ENCODE assay signal across 2 cellular contexts in the genomic region with DNA sequence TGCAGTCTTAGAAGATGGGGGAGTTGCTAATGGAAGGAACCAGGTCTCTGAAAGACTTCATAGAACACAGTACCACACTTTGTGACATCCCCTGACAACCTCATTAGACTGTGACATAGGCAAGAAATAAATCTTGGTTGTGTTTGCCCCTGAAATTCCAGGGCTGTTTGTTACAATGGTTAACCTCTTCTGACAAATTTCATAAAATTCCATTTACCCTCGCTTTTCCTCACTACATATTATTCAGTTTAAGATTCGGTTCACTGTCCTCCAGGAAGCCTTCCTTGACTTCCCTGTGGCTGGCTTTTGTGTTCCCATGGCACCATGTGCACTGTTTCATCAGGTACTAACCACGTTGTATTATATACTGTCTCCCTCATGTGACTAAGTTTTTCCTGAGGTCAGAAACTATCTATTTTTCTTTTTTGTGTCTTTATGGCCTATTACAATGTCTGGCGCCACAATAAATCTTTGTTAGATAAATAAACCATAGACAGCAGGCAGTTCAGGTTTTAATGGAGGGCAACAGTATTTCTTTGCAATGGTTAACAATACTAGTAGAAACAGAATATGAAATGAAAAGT.
TF ChIP-seq lines count a peak whose summit lies in the region.

No MANE protein-coding gene starts in this region.

TF ChIP-seq in HEK293T, 16 proteins besides CTCF, POLR2A, EP300 and RAD21 (continued from another document):
- peak; percentile 26; the same call in 1 of the 2 replicates for TF ChIP-seq L3MBTL2 (conservative IDR thresholded peaks at IDR 0.05)
- TF ChIP-seq, protein P1, sequence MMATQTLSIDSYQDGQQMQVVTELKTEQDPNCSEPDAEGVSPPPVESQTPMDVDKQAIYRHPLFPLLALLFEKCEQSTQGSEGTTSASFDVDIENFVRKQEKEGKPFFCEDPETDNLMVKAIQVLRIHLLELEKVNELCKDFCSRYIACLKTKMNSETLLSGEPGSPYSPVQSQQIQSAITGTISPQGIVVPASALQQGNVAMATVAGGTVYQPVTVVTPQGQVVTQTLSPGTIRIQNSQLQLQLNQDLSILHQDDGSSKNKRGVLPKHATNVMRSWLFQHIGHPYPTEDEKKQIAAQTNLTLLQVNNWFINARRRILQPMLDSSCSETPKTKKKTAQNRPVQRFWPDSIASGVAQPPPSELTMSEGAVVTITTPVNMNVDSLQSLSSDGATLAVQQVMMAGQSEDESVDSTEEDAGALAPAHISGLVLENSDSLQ (IDR thresholded peaks at IDR 0.05), result peak; percentile 83

TF ChIP-seq in GM12878, 131 proteins besides CTCF, POLR2A, EP300 and RAD21 (continued from another document):
- TF ChIP-seq, protein P2, sequence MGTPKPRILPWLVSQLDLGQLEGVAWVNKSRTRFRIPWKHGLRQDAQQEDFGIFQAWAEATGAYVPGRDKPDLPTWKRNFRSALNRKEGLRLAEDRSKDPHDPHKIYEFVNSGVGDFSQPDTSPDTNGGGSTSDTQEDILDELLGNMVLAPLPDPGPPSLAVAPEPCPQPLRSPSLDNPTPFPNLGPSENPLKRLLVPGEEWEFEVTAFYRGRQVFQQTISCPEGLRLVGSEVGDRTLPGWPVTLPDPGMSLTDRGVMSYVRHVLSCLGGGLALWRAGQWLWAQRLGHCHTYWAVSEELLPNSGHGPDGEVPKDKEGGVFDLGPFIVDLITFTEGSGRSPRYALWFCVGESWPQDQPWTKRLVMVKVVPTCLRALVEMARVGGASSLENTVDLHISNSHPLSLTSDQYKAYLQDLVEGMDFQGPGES (IDR thresholded peaks at IDR 0.05), result no peak
- TF ChIP-seq MEF2B (IDR thresholded peaks at IDR 0.05; ENCODE audit: partially characterized antibody, poor library complexity, severe bottlenecking) (no peak), BMI1 (IDR thresholded peaks at IDR 0.05; ENCODE audit: borderline replicate concordance) (no peak), ZBED1 (IDR thresholded peaks at IDR 0.05; ENCODE audit: borderline replicate concordance) (no peak), FOXK2 (IDR thresholded peaks at IDR 0.05) (no peak)
- TF ChIP-seq, protein P3, sequence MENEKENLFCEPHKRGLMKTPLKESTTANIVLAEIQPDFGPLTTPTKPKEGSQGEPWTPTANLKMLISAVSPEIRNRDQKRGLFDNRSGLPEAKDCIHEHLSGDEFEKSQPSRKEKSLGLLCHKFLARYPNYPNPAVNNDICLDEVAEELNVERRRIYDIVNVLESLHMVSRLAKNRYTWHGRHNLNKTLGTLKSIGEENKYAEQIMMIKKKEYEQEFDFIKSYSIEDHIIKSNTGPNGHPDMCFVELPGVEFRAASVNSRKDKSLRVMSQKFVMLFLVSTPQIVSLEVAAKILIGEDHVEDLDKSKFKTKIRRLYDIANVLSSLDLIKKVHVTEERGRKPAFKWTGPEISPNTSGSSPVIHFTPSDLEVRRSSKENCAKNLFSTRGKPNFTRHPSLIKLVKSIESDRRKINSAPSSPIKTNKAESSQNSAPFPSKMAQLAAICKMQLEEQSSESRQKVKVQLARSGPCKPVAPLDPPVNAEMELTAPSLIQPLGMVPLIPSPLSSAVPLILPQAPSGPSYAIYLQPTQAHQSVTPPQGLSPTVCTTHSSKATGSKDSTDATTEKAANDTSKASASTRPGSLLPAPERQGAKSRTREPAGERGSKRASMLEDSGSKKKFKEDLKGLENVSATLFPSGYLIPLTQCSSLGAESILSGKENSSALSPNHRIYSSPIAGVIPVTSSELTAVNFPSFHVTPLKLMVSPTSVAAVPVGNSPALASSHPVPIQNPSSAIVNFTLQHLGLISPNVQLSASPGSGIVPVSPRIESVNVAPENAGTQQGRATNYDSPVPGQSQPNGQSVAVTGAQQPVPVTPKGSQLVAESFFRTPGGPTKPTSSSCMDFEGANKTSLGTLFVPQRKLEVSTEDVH (IDR thresholded peaks at IDR 0.05; ENCODE audit: low read depth, partially characterized antibody), result no peak
- TF ChIP-seq, protein P4, sequence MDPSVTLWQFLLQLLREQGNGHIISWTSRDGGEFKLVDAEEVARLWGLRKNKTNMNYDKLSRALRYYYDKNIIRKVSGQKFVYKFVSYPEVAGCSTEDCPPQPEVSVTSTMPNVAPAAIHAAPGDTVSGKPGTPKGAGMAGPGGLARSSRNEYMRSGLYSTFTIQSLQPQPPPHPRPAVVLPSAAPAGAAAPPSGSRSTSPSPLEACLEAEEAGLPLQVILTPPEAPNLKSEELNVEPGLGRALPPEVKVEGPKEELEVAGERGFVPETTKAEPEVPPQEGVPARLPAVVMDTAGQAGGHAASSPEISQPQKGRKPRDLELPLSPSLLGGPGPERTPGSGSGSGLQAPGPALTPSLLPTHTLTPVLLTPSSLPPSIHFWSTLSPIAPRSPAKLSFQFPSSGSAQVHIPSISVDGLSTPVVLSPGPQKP (IDR thresholded peaks at IDR 0.05; ENCODE audit: low read depth, low read length), result no peak
- TF ChIP-seq, protein P5, sequence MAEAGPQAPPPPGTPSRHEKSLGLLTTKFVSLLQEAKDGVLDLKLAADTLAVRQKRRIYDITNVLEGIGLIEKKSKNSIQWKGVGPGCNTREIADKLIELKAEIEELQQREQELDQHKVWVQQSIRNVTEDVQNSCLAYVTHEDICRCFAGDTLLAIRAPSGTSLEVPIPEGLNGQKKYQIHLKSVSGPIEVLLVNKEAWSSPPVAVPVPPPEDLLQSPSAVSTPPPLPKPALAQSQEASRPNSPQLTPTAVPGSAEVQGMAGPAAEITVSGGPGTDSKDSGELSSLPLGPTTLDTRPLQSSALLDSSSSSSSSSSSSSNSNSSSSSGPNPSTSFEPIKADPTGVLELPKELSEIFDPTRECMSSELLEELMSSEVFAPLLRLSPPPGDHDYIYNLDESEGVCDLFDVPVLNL (IDR thresholded peaks at IDR 0.05; ENCODE audit: low read depth, low read length), result no peak
